15 cellular contexts compared by ENCODE assay signal in genomic region chr3:133871368-133872090, GRCh38. TPM values are rescaled to one million over a fixed set of nuclear protein-coding genes. Genes with fewer than 3 reads are reported as not detected.
DNase-seq lines count a peak whose midpoint lies in the region; ATAC-seq and TF ChIP-seq lines count a peak whose summit lies in the region.
"Had no signal": no experiment of that assay in that cellular context is flagged by ENCODE, and none has a peak within 500 bp of the region (broad histone marks: within the 10 kb centered on the region; RNA-seq: fewer than 3 reads in every experiment).

No MANE protein-coding gene starts in this region.

- ATAC-seq in HG03135 (IDR thresholded peaks at IDR 0.05; ENCODE audit: unreplicated experiment): no peak
- ATAC-seq in GM21723 (IDR thresholded peaks at IDR 0.05; ENCODE audit: unreplicated experiment): no peak
- ATAC-seq: GM12878 had no signal

- H3K27ac ChIP-seq in angular gyrus (ENCODE audit: low read depth, low read length) (peak overlapping the region; percentile 52), dorsolateral prefrontal cortex (peak overlapping the region in 50 of 59 donors; percentile 0 to 86 (median 56)), parathyroid adenoma (peak overlapping the region; percentile 61)
- H3K27ac ChIP-seq: BLaER1 treated with 17β-estradiol and CSF1 and Interleukin-3, amounts not matched to agents 10 nM and 100 nM had no signal

- TF ChIP-seq CTCF in dorsolateral prefrontal cortex (IDR thresholded peaks at IDR 0.05 in 54 of 56, conservative IDR thresholded peaks at IDR 0.05 in 2 of 56; ENCODE audit: low read depth in 1 of 56, partially characterized antibody in 56 of 56) (no peak), parathyroid adenoma (IDR thresholded peaks at IDR 0.05) (no peak)

- peaks cover 34% of the 10 kb centered on the region for H3K79me2 ChIP-seq in parathyroid adenoma

- DNase-seq in G401 (ENCODE audit: low spot score) (peak; percentile 58), dorsolateral prefrontal cortex (peak in 5 of 10 donors; percentile 23 to 65 (median 41)), DMS53 (lab: John Stamatoyannopoulos, UW) (no peak), SIG-M5 treated with dmso at 0.1 percent for 504 hours (lab: John Stamatoyannopoulos, UW; ENCODE audit: unreplicated experiment) (no peak)
- DNase-seq: 8988T; ACHN; CD4-positive, CD25-positive, alpha-beta regulatory T cell; HFFc6 had no signal

- no peak overlapping the region for H2AFZ ChIP-seq in parathyroid adenoma

- H3K4me1 ChIP-seq in parathyroid adenoma: peaks cover 22% of the 10 kb centered on the region
- H3K4me1 ChIP-seq: HAP-1 had no signal

- in situ Hi-C loops in G401 (cut with HindIII; ENCODE audit: low sequenced_read_pairs): no loop called here

- no peak overlapping the region for H3K9ac ChIP-seq in parathyroid adenoma
- H3K9ac ChIP-seq: BLaER1 treated with 17β-estradiol and CSF1 and Interleukin-3, amounts not matched to agents 10 nM and 100 nM had no signal

- no peaks in the 10 kb centered on the region for H3K36me3 ChIP-seq in parathyroid adenoma (ENCODE audit: control insufficient read depth, insufficient read depth, low read length)
- H3K36me3 ChIP-seq: BLaER1 treated with 17β-estradiol and CSF1 and Interleukin-3, amounts not matched to agents 10 nM and 100 nM; HAP-1 had no signal

- no peaks in the 10 kb centered on the region for H3K27me3 ChIP-seq in dorsolateral prefrontal cortex
- no peaks in the 10 kb centered on the region for H3K27me3 ChIP-seq in parathyroid adenoma (ENCODE audit: control insufficient read depth, insufficient read depth, low read length)
- H3K27me3 ChIP-seq: BLaER1 treated with 17β-estradiol and CSF1 and Interleukin-3, amounts not matched to agents 10 nM and 100 nM had no signal

- no peaks in the 10 kb centered on the region for H3K9me3 ChIP-seq in parathyroid adenoma (ENCODE audit: control insufficient read depth, low read length)
- H3K9me3 ChIP-seq: BLaER1 treated with 17β-estradiol and CSF1 and Interleukin-3, amounts not matched to agents 10 nM and 100 nM; HAP-1 had no signal

- peak overlapping the region in 1 of 59 donors; percentile 1 for H3K4me3 ChIP-seq in dorsolateral prefrontal cortex
- H3K4me3 ChIP-seq in parathyroid adenoma (ENCODE audit: low read depth, low read length): no peak overlapping the region
- H3K4me3 ChIP-seq: BLaER1 treated with 17β-estradiol and CSF1 and Interleukin-3, amounts not matched to agents 10 nM and 100 nM; GM12878; HAP-1 had no signal

- intact Hi-C loops in dorsolateral prefrontal cortex (cut with DNase I): no loop called here

- no peak overlapping the region for H3K4me2 ChIP-seq in parathyroid adenoma (ENCODE audit: low read length)

RNA-seq across cellular contexts. Expression of gene RAB6B, which starts 24.2 kb away (rescaled TPM):
- total RNA-seq in G401 (2014; rRNA removed; shearing (Covaris generic)): 2.5 and 4.3 TPM in 2 replicates
- total RNA-seq in dorsolateral prefrontal cortex: 100 to 1,000 TPM; 119 to 563 (median 431) TPM
- total RNA-seq: GM12878 had no signal

Comparison
In these comparisons a context has a peak if more than half of its experiments do, and no peak if none do; other contexts are left out.
1. RNA of gene RAB6B, which starts 24.2 kb away (total RNA-seq): 119 to 563 TPM in dorsolateral prefrontal cortex; 2.5 to 4.3 TPM in G401; every median in the first group is over 10 times any median in the second.
2. Peak in every context shown above with its lines, with median percentiles within 50 percentile points of each other: H3K27ac ChIP-seq.